Comparison of ENCODE assay signal across 13 cellular contexts in the genomic region with DNA sequence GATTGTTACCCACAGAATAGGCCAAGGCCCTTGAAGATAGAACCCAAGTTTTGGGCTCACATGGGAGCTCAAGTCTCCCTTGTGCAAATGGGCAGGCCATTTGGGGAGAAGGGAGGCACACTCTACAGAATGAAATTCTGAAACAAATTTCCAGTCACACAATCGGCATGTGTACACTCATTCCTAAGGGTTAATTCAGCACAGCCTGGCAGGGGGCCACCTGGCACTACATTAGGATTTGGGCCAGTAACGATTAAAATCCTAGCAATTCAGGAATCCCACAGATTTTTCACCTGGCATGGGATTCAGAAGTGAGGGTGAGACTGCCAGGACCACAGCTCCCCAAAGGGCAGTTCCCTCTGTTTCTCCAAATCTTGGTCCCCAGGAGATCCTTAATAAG. TPM values are rescaled to one million over a fixed set of nuclear protein-coding genes. Genes with fewer than 3 reads are reported as not detected.
DNase-seq lines count a peak whose midpoint lies in the region; ATAC-seq, FAIRE-seq and TF ChIP-seq lines count a peak whose summit lies in the region.
"Had no signal": no experiment of that assay in that cellular context is flagged by ENCODE, and none has a peak within 500 bp of the region (broad histone marks: within the 10 kb centered on the region; RNA-seq: fewer than 3 reads in every experiment).

No MANE protein-coding gene starts in this region.

- no peaks in the 10 kb centered on the region for H3K9me3 ChIP-seq in MG63

- H3K27me3 Mint-ChIP-seq in activated CD4-positive, alpha-beta T cell treated with anti-CD3 and anti-CD28 coated beads, Interleukin-2, amount 10 ng/mL, durations not matched to agents 24 days and 14 days: no peaks in the 10 kb centered on the region
- H3K27me3 Mint-ChIP-seq in dendritic cell treated with granulocyte-macrophage colony-stimulating factor and Interleukin-4, amounts not matched to agents 40 ng/mL and 50 ng/mL, for 4 days: no peaks in the 10 kb centered on the region
- H3K27me3 Mint-ChIP-seq in WTC11 (ENCODE audit: low read depth): no peaks in the 10 kb centered on the region; the same call in 1 of the 2 replicates

- no peak for DNase-seq in activated CD4-positive, alpha-beta T cell treated with anti-CD3 and anti-CD28 coated beads, Interleukin-2, amount 10 ng/mL, durations not matched to agents 24 days and 14 days
- DNase-seq in activated CD4-positive, alpha-beta T cell treated with anti-CD3 and anti-CD28 coated beads for 48 hours: no peak
- DNase-seq in MG63: peak; percentile 91
- DNase-seq in renal cortical epithelial cell (ENCODE audit: low read depth): peak; percentile 67
- DNase-seq in WTC11 (ENCODE audit: low spot score): no peak
- no peak for DNase-seq in GDM1 (lab: John Stamatoyannopoulos, UW)
- no peak for DNase-seq in HTR-8/SVneo (ENCODE audit: insufficient read length, low spot score)
- DNase-seq: activated gamma-delta T cell treated with Interleukin-2 at 50 U/mL for 16 hours; stimulated activated CD8-positive, alpha-beta memory T cell treated with anti-CD3 and anti-CD28 coated beads, Interleukin-4, amount 100 ng/mL, for 48 hours had no signal

- intact Hi-C loops in activated CD4-positive, alpha-beta T cell treated with anti-CD3 and anti-CD28 coated beads, Interleukin-2, amount 10 ng/mL, durations not matched to agents 24 days and 14 days (cut with micrococcal nuclease): no loop called here
- intact Hi-C loops in dendritic cell treated with granulocyte-macrophage colony-stimulating factor and Interleukin-4, amounts not matched to agents 40 ng/mL and 50 ng/mL, for 4 days (cut with micrococcal nuclease): loop anchor here (10.0 kb wide), 1 partner anchor 50 kb away; no protein-coding TSS in a partner anchor

- peaks cover 66% of the 10 kb centered on the region for H3K36me3 Mint-ChIP-seq in activated CD4-positive, alpha-beta T cell treated with anti-CD3 and anti-CD28 coated beads, Interleukin-2, amount 10 ng/mL, durations not matched to agents 24 days and 14 days (ENCODE audit: low read depth)
- H3K36me3 Mint-ChIP-seq in dendritic cell treated with granulocyte-macrophage colony-stimulating factor and Interleukin-4, amounts not matched to agents 40 ng/mL and 50 ng/mL, for 4 days (ENCODE audit: low read depth): peaks cover 90% of the 10 kb centered on the region
- H3K36me3 Mint-ChIP-seq in WTC11: no peaks in the 10 kb centered on the region; the same call in 1 of the 2 replicates

- no peak for TF ChIP-seq CTCF in WTC11 (IDR thresholded peaks at IDR 0.05)

- no peak overlapping the region for H3K4me3 ChIP-seq in MG63

- H3K27ac Mint-ChIP-seq in activated CD4-positive, alpha-beta T cell treated with anti-CD3 and anti-CD28 coated beads, Interleukin-2, amount 10 ng/mL, durations not matched to agents 24 days and 14 days: peak overlapping the region; percentile 12
- H3K27ac Mint-ChIP-seq in dendritic cell treated with granulocyte-macrophage colony-stimulating factor and Interleukin-4, amounts not matched to agents 40 ng/mL and 50 ng/mL, for 4 days: peak overlapping the region; percentile 74
- H3K27ac Mint-ChIP-seq in WTC11: no peak overlapping the region

- POLR2A ChIA-PET in WTC11 (lab: Charles Lee): no interaction called here

- H3K27me3 ChIP-seq in MG63: no peaks in the 10 kb centered on the region

- H3K4me1 Mint-ChIP-seq in activated CD4-positive, alpha-beta T cell treated with anti-CD3 and anti-CD28 coated beads, Interleukin-2, amount 10 ng/mL, durations not matched to agents 24 days and 14 days: peaks cover 23% of the 10 kb centered on the region
- H3K4me1 Mint-ChIP-seq in dendritic cell treated with granulocyte-macrophage colony-stimulating factor and Interleukin-4, amounts not matched to agents 40 ng/mL and 50 ng/mL, for 4 days (ENCODE audit: low read depth): peaks cover 70% of the 10 kb centered on the region
- peaks cover 14% of the 10 kb centered on the region for H3K4me1 Mint-ChIP-seq in WTC11

- no peak for ATAC-seq in WTC11
- ATAC-seq: Panc1 had no signal

- CTCF ChIA-PET in WTC11 (lab: Charles Lee): no interaction called here

- H3K4me3 Mint-ChIP-seq in activated CD4-positive, alpha-beta T cell treated with anti-CD3 and anti-CD28 coated beads, Interleukin-2, amount 10 ng/mL, durations not matched to agents 24 days and 14 days: no peak overlapping the region
- no peak overlapping the region for H3K4me3 Mint-ChIP-seq in dendritic cell treated with granulocyte-macrophage colony-stimulating factor and Interleukin-4, amounts not matched to agents 40 ng/mL and 50 ng/mL, for 4 days
- H3K4me3 Mint-ChIP-seq in WTC11: no peak overlapping the region

- FAIRE-seq in HTR-8/SVneo (lab: Jason Lieb, UNC): no peak

- H3K36me3 ChIP-seq in MG63: no peaks in the 10 kb centered on the region

- H3K9me3 Mint-ChIP-seq in activated CD4-positive, alpha-beta T cell treated with anti-CD3 and anti-CD28 coated beads, Interleukin-2, amount 10 ng/mL, durations not matched to agents 24 days and 14 days: no peaks in the 10 kb centered on the region
- no peaks in the 10 kb centered on the region for H3K9me3 Mint-ChIP-seq in dendritic cell treated with granulocyte-macrophage colony-stimulating factor and Interleukin-4, amounts not matched to agents 40 ng/mL and 50 ng/mL, for 4 days
- peaks cover 4% of the 10 kb centered on the region; the same call in 1 of the 2 replicates for H3K9me3 Mint-ChIP-seq in WTC11

TF ChIP-seq in WTC11, 78 proteins besides CTCF, POLR2A, EP300 and RAD21 (continues in another document):
- TF ChIP-seq ZNF263 (CRISPR knock-in tag; IDR thresholded peaks at IDR 0.05; ENCODE audit: low read depth): no peak
- TF ChIP-seq EMX1 (CRISPR knock-in tag; IDR thresholded peaks at IDR 0.05): no peak
- TF ChIP-seq ZBTB21 (CRISPR knock-in tag; IDR thresholded peaks at IDR 0.05; ENCODE audit: borderline replicate concordance): no peak
- TF ChIP-seq, protein P1, sequence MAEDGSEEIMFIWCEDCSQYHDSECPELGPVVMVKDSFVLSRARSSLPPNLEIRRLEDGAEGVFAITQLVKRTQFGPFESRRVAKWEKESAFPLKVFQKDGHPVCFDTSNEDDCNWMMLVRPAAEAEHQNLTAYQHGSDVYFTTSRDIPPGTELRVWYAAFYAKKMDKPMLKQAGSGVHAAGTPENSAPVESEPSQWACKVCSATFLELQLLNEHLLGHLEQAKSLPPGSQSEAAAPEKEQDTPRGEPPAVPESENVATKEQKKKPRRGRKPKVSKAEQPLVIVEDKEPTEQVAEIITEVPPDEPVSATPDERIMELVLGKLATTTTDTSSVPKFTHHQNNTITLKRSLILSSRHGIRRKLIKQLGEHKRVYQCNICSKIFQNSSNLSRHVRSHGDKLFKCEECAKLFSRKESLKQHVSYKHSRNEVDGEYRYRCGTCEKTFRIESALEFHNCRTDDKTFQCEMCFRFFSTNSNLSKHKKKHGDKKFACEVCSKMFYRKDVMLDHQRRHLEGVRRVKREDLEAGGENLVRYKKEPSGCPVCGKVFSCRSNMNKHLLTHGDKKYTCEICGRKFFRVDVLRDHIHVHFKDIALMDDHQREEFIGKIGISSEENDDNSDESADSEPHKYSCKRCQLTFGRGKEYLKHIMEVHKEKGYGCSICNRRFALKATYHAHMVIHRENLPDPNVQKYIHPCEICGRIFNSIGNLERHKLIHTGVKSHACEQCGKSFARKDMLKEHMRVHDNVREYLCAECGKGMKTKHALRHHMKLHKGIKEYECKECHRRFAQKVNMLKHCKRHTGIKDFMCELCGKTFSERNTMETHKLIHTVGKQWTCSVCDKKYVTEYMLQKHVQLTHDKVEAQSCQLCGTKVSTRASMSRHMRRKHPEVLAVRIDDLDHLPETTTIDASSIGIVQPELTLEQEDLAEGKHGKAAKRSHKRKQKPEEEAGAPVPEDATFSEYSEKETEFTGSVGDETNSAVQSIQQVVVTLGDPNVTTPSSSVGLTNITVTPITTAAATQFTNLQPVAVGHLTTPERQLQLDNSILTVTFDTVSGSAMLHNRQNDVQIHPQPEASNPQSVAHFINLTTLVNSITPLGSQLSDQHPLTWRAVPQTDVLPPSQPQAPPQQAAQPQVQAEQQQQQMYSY (CRISPR knock-in tag; IDR thresholded peaks at IDR 0.05): no peak
- TF ChIP-seq, protein P2, sequence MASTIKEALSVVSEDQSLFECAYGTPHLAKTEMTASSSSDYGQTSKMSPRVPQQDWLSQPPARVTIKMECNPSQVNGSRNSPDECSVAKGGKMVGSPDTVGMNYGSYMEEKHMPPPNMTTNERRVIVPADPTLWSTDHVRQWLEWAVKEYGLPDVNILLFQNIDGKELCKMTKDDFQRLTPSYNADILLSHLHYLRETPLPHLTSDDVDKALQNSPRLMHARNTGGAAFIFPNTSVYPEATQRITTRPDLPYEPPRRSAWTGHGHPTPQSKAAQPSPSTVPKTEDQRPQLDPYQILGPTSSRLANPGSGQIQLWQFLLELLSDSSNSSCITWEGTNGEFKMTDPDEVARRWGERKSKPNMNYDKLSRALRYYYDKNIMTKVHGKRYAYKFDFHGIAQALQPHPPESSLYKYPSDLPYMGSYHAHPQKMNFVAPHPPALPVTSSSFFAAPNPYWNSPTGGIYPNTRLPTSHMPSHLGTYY (CRISPR knock-in tag; IDR thresholded peaks at IDR 0.05): no peak
- TF ChIP-seq CBFB (CRISPR knock-in tag; IDR thresholded peaks at IDR 0.05; ENCODE audit: low read depth): no peak
- TF ChIP-seq SP1 (CRISPR knock-in tag; conservative IDR thresholded peaks at IDR 0.05): no peak
- TF ChIP-seq, protein P3, sequence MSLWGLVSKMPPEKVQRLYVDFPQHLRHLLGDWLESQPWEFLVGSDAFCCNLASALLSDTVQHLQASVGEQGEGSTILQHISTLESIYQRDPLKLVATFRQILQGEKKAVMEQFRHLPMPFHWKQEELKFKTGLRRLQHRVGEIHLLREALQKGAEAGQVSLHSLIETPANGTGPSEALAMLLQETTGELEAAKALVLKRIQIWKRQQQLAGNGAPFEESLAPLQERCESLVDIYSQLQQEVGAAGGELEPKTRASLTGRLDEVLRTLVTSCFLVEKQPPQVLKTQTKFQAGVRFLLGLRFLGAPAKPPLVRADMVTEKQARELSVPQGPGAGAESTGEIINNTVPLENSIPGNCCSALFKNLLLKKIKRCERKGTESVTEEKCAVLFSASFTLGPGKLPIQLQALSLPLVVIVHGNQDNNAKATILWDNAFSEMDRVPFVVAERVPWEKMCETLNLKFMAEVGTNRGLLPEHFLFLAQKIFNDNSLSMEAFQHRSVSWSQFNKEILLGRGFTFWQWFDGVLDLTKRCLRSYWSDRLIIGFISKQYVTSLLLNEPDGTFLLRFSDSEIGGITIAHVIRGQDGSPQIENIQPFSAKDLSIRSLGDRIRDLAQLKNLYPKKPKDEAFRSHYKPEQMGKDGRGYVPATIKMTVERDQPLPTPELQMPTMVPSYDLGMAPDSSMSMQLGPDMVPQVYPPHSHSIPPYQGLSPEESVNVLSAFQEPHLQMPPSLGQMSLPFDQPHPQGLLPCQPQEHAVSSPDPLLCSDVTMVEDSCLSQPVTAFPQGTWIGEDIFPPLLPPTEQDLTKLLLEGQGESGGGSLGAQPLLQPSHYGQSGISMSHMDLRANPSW (CRISPR knock-in tag; conservative IDR thresholded peaks at IDR 0.05; ENCODE audit: low read depth): no peak

RNA-seq across cellular contexts. Expression of a gene that starts 46.4 kb away (rescaled TPM):
- not detected in 2 replicates for total RNA-seq in activated CD4-positive, alpha-beta T cell treated with anti-CD3 and anti-CD28 coated beads, Interleukin-2, amount 10 ng/mL, durations not matched to agents 24 days and 14 days
- not detected in 2 replicates for total RNA-seq in MG63 (2014; rRNA removed; shearing (Covaris generic); ENCODE audit: low replicate concordance)
- total RNA-seq in renal cortical epithelial cell (not detected in 2 replicates), WTC11 (2021) (not detected in 3 replicates)
- total RNA-seq: A673, G401 had no signal

Comparison
In these comparisons a context has a peak if more than half of its experiments do, and no peak if none do; other contexts are left out.
1. DNase-seq: peak in MG63 (single experiment) and renal cortical epithelial cell (single experiment); none in activated CD4-positive, alpha-beta T cell treated with anti-CD3 and anti-CD28 coated beads, Interleukin-2, amount 10 ng/mL, durations not matched to agents 24 days and 14 days (single experiment), activated CD4-positive, alpha-beta T cell treated with anti-CD3 and anti-CD28 coated beads for 48 hours (single experiment), WTC11 (single experiment), GDM1 (single experiment) and HTR-8/SVneo (single experiment).